11 cellular contexts compared by ENCODE assay signal in genomic region chr1:204435246-204435885, GRCh38. TPM values are rescaled to one million over a fixed set of nuclear protein-coding genes. Genes with fewer than 3 reads are reported as not detected.
DNase-seq lines count a peak whose midpoint lies in the region; ATAC-seq and TF ChIP-seq lines count a peak whose summit lies in the region.
"Had no signal": no experiment of that assay in that cellular context is flagged by ENCODE, and none has a peak within 500 bp of the region (broad histone marks: within the 10 kb centered on the region; RNA-seq: fewer than 3 reads in every experiment).

No MANE protein-coding gene starts in this region.

- H3K4me2 ChIP-seq in BLaER1 treated with 17β-estradiol and CSF1 and Interleukin-3, amounts not matched to agents 10 nM and 100 nM, result peak overlapping the region in 10 of 11 experiments; percentile 14 to 83 (median 54); a peak in 17 of 22 replicates
- H3K4me2 ChIP-seq in smooth muscle cell, result no peak overlapping the region

- DNase-seq in NOMO-1 (lab: John Stamatoyannopoulos, UW; ENCODE audit: unreplicated experiment in 2 of 2), result peak; percentile 43 to 68
- peak; percentile 81 for DNase-seq in fibroblast of gingiva (ENCODE audit: low read depth)
- no peak for DNase-seq in psoas muscle
- DNase-seq in cerebellar nuclear complex (lab: John Stamatoyannopoulos, UW), result no peak
- DNase-seq in smooth muscle cell (lab: John Stamatoyannopoulos, UW; ENCODE audit: unreplicated experiment), result no peak
- DNase-seq in posterior vena cava (ENCODE audit: low spot score), result no peak
- DNase-seq: activated effector memory CD4-positive, alpha-beta T cell treated with anti-CD3 and anti-CD28 coated beads, Interleukin-2, amount 50 U/mL, for 16 hours; islet precursor cell had no signal

- no peaks in the 10 kb centered on the region; a peak in 1 of 22 replicates for H4K20me1 ChIP-seq in BLaER1 treated with 17β-estradiol and CSF1 and Interleukin-3, amounts not matched to agents 10 nM and 100 nM
- peaks cover 4% of the 10 kb centered on the region for H4K20me1 ChIP-seq in smooth muscle cell (ENCODE audit: low read depth)

- H2AFZ ChIP-seq in smooth muscle cell (ENCODE audit: low read depth), result no peak overlapping the region

- ATAC-seq in psoas muscle (peak; percentile 60 to 80 (median 78)), GM19455 (IDR thresholded peaks at IDR 0.05; ENCODE audit: unreplicated experiment) (no peak)

- peak overlapping the region in 9 of 11 experiments; percentile 32 to 80 (median 71); a peak in 17 of 22 replicates for H3K27ac ChIP-seq in BLaER1 treated with 17β-estradiol and CSF1 and Interleukin-3, amounts not matched to agents 10 nM and 100 nM
- H3K27ac ChIP-seq in psoas muscle (peak overlapping the region; percentile 32), smooth muscle cell (ENCODE audit: low read depth) (no peak overlapping the region)
- H3K27ac ChIP-seq: prostate gland had no signal

- intact Hi-C loops in psoas muscle (cut with DNase I), result no loop called here
- intact Hi-C loops in posterior vena cava (cut with DNase I), result no loop called here

- TF ChIP-seq CTCF in psoas muscle (IDR thresholded peaks at IDR 0.05) (no peak), smooth muscle cell (IDR thresholded peaks at IDR 0.05; ENCODE audit: borderline replicate concordance, insufficient read depth, poor library complexity, severe bottlenecking) (no peak)

- H3K4me3 ChIP-seq in BLaER1 treated with 17β-estradiol and CSF1 and Interleukin-3, amounts not matched to agents 10 nM and 100 nM, result peak overlapping the region in 1 of 10 experiments; percentile 5; a peak in 3 of 20 replicates
- H3K4me3 ChIP-seq in psoas muscle, result no peak overlapping the region
- H3K4me3 ChIP-seq in smooth muscle cell, result no peak overlapping the region
- H3K4me3 ChIP-seq: prostate gland had no signal

- no peaks in the 10 kb centered on the region for H3K9me3 ChIP-seq in BLaER1 treated with 17β-estradiol and CSF1 and Interleukin-3, amounts not matched to agents 10 nM and 100 nM (replicated peaks in 1 of 11)
- H3K9me3 ChIP-seq in psoas muscle (no peaks in the 10 kb centered on the region), smooth muscle cell (replicated peaks; ENCODE audit: low read depth) (no peaks in the 10 kb centered on the region)
- H3K9me3 ChIP-seq: prostate gland had no signal

- H3F3A ChIP-seq in smooth muscle cell (ENCODE audit: low read depth), result peaks cover 24% of the 10 kb centered on the region

- H3K9ac ChIP-seq in BLaER1 treated with 17β-estradiol and CSF1 and Interleukin-3, amounts not matched to agents 10 nM and 100 nM, result peak overlapping the region in 9 of 11 experiments; percentile 4 to 66 (median 53); a peak in 13 of 22 replicates
- no peak overlapping the region for H3K9ac ChIP-seq in smooth muscle cell (ENCODE audit: low read depth)

- no peaks in the 10 kb centered on the region for H3K79me2 ChIP-seq in smooth muscle cell (ENCODE audit: low read depth)

- H3K36me3 ChIP-seq in BLaER1 treated with 17β-estradiol and CSF1 and Interleukin-3, amounts not matched to agents 10 nM and 100 nM, result peaks cover 90 to 100% (median 98%) of the 10 kb centered on the region in 11 experiments
- H3K36me3 ChIP-seq in psoas muscle (ENCODE audit: insufficient read depth in 1 of 2, low read depth in 1 of 2) (peaks cover 3 to 93% of the 10 kb centered on the region in 2 donors), smooth muscle cell (ENCODE audit: low read depth) (no peaks in the 10 kb centered on the region)
- H3K36me3 ChIP-seq: prostate gland had no signal

- 43 to 65% (median 54%) methylated on average over 4 of the region's 4 CpGs for WGBS in psoas muscle, 3 donors
- WGBS in smooth muscle cell (ENCODE audit: low lambda C conversion rate), result 76% methylated on average over 4 of the region's 4 CpGs

- no peaks in the 10 kb centered on the region for H3K27me3 ChIP-seq in BLaER1 treated with 17β-estradiol and CSF1 and Interleukin-3, amounts not matched to agents 10 nM and 100 nM
- no peaks in the 10 kb centered on the region for H3K27me3 ChIP-seq in psoas muscle (ENCODE audit: insufficient read depth in 3 of 3, low read length in 2 of 3)
- H3K27me3 ChIP-seq in smooth muscle cell (ENCODE audit: low read depth), result no peaks in the 10 kb centered on the region

- H3K4me1 ChIP-seq in BLaER1 treated with 17β-estradiol and CSF1 and Interleukin-3, amounts not matched to agents 10 nM and 100 nM, result peaks cover 0 to 51% (median 27%) of the 10 kb centered on the region in 10 experiments; a peak in 18 of 20 replicates
- H3K4me1 ChIP-seq in psoas muscle (peaks cover 69% of the 10 kb centered on the region), smooth muscle cell (ENCODE audit: low read depth) (peaks cover 7% of the 10 kb centered on the region)
- H3K4me1 ChIP-seq: prostate gland had no signal

RNA-seq across cellular contexts. Expression of gene PPP1R15B, which starts 23.7 kb away (rescaled TPM):
- total RNA-seq in psoas muscle, result 10 to 100 TPM; 15.5 to 35.2 (median 26.0) TPM
- 10 to 100 TPM; 12.2 to 23.9 (median 12.9) TPM for polyA plus RNA-seq in psoas muscle
- total RNA-seq in smooth muscle cell, result 68.1 and 74.8 TPM in 2 replicates
- 24.1 and 25.0 TPM in 2 replicates for polyA plus RNA-seq in smooth muscle cell
- total RNA-seq in posterior vena cava, result 10 to 100 TPM; 33.2 to 45.7 TPM

RNA-seq across cellular contexts. Expression of gene PIK3C2B, which starts 59.2 kb away (rescaled TPM):
- total RNA-seq in psoas muscle (10 to 100 TPM in 3 of 4 donors, 1 to 10 TPM in 1; 8.2 to 20.9 (median 13.9) TPM), smooth muscle cell (9.5 and 11.5 TPM in 2 replicates), posterior vena cava (10 to 100 TPM; 33.7 to 36.9 TPM)
- polyA plus RNA-seq in psoas muscle (1 to 10 TPM; 1.9 to 3.9 (median 1.9) TPM), smooth muscle cell (3.0 and 5.0 TPM in 2 replicates)

Comparison
In these comparisons a context has a peak if more than half of its experiments do, and no peak if none do; other contexts are left out.
1. DNase-seq: peak in NOMO-1 (2 of 2) and fibroblast of gingiva (single experiment); none in psoas muscle (0 of 2), cerebellar nuclear complex (0 of 2), smooth muscle cell (single experiment) and posterior vena cava (single experiment).